In the genomic region with DNA sequence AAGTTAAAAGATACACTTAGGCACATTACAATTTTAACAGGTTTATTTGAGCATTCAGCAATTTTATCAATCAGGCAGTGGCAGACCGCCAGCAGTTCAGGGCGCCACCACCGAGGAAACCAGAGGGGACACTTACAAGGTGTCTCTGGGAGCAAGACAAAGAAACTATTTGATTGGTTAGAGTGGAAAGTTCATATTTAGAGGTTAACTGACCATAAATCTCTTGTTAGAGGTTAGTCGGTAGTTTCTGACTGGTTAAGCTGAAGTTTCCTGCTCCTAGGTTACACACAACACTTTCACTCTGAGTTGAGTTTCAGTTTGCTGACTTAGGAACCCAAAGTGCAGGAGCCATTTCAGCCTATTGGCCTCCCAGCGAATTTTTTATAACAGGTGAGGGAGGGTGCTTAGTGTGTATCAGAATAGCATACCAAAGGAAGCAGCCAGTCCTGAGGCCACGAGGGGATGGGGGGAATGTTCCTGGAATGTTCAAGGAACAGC, we compare ENCODE assay signal across 9 cellular contexts. TPM values are rescaled to one million over a fixed set of nuclear protein-coding genes. Genes with fewer than 3 reads are reported as not detected.
DNase-seq lines count a peak whose midpoint lies in the region; ATAC-seq and TF ChIP-seq lines count a peak whose summit lies in the region.
"Had no signal": no experiment of that assay in that cellular context is flagged by ENCODE, and none has a peak within 500 bp of the region (broad histone marks: within the 10 kb centered on the region; RNA-seq: fewer than 3 reads in every experiment).

No MANE protein-coding gene starts in this region.

- peaks cover 8 to 16% of the 10 kb centered on the region in 2 donors for H3K36me3 Mint-ChIP-seq in activated T-cell treated with anti-CD3 and anti-CD28 coated beads, Interleukin-2, amount 50 U/mL, for 72 hours (ENCODE audit: insufficient read depth in 2 of 2)

- no peak for TF ChIP-seq CTCF in sigmoid colon (IDR thresholded peaks at IDR 0.05)

- no peaks in the 10 kb centered on the region for H3K4me1 ChIP-seq in sigmoid colon

- intact Hi-C loops in sigmoid colon (cut with DNase I): no loop called here

- no peak for TF ChIP-seq EP300 in sigmoid colon (IDR thresholded peaks at IDR 0.05)

- no peaks in the 10 kb centered on the region for H3K27me3 Mint-ChIP-seq in activated T-cell treated with anti-CD3 and anti-CD28 coated beads, Interleukin-2, amount 50 U/mL, for 72 hours (ENCODE audit: low read depth)

- H3K27me3 ChIP-seq in sigmoid colon: no peaks in the 10 kb centered on the region

- no peaks in the 10 kb centered on the region for H3K9me3 ChIP-seq in sigmoid colon

- no peak overlapping the region for H3K27ac ChIP-seq in sigmoid colon

- peaks cover 0 to 2% of the 10 kb centered on the region in 2 donors for H3K9me3 Mint-ChIP-seq in activated T-cell treated with anti-CD3 and anti-CD28 coated beads, Interleukin-2, amount 50 U/mL, for 72 hours

- peak overlapping the region; percentile 86 for H3K27ac Mint-ChIP-seq in activated T-cell treated with anti-CD3 and anti-CD28 coated beads, Interleukin-2, amount 50 U/mL, for 72 hours

- no peaks in the 10 kb centered on the region for H3K36me3 ChIP-seq in sigmoid colon

- no peak for TF ChIP-seq POLR2A in sigmoid colon (IDR thresholded peaks at IDR 0.05)

- H3K4me1 Mint-ChIP-seq in activated T-cell treated with anti-CD3 and anti-CD28 coated beads, Interleukin-2, amount 50 U/mL, for 72 hours (ENCODE audit: low read depth): peaks cover 69% of the 10 kb centered on the region

- DNase-seq in activated CD8-positive, alpha-beta memory T cell treated with anti-CD3 and anti-CD28 coated beads, Interleukin-2, amount 50 U/mL, for 48 hours: peak; percentile 75
- DNase-seq in activated CD8-positive, alpha-beta memory T cell treated with anti-CD3 and anti-CD28 coated beads, Interleukin-2, amount 50 U/mL, for 4 hours: no peak
- DNase-seq in activated T-cell treated with anti-CD3 and anti-CD28 coated beads, Interleukin-2, amount 50 U/mL, for 72 hours: peak; percentile 68
- DNase-seq in stimulated activated naive CD4-positive, alpha-beta T cell (lab: John Stamatoyannopoulos, UW): peak in 4 of 6 experiments; percentile 13 to 32 (median 24)
- DNase-seq in sigmoid colon (no peak), DMS53 treated with DMSO at 0.1 percent for 48 hours (lab: John Stamatoyannopoulos, UW; ENCODE audit: unreplicated experiment) (no peak), activated gamma-delta T cell treated with Interleukin-2 at 50 U/mL for 16 hours (no peak)

- peak; percentile 69 for ATAC-seq in HG02981 (IDR thresholded peaks at IDR 0.05; ENCODE audit: unreplicated experiment)
- peak; percentile 88 to 91 for ATAC-seq in activated T-cell treated with anti-CD3 and anti-CD28 coated beads, Interleukin-2, amount 50 U/mL, for 72 hours (replicated peaks in 1 of 2)

- WGBS in sigmoid colon, 2 donors: 12 to 40% methylated on average over 6 of the region's 6 CpGs

- H3K4me3 ChIP-seq in sigmoid colon: no peak overlapping the region

- H3K4me3 Mint-ChIP-seq in activated T-cell treated with anti-CD3 and anti-CD28 coated beads, Interleukin-2, amount 50 U/mL, for 72 hours: peak overlapping the region; percentile 82 to 95

RNA-seq across cellular contexts. Expression of a gene that starts 10.8 kb away (rescaled TPM):
- total RNA-seq in activated T-cell treated with anti-CD3 and anti-CD28 coated beads, Interleukin-2, amount 50 U/mL, for 72 hours: 10 to 100 TPM; 26.7 to 34.4 TPM
- total RNA-seq in sigmoid colon: under 1 TPM in 3 of 4 donors, not detected in 1; 0.16 to 0.95 (median 0.36) TPM
- 10 to 100 TPM in 1 of 3 donors, under 1 TPM in 1, not detected in 1; 0.60 to 12.0 TPM for polyA plus RNA-seq in sigmoid colon
- polyA plus RNA-seq: AG04450 had no signal

RNA-seq across cellular contexts. Expression of a gene that starts 31.2 kb away (rescaled TPM):
- total RNA-seq in activated T-cell treated with anti-CD3 and anti-CD28 coated beads, Interleukin-2, amount 50 U/mL, for 72 hours: 100 to 1,000 TPM; 103 to 121 TPM
- total RNA-seq in sigmoid colon: under 1 TPM in 2 of 4 donors, not detected in 2; 0.14 to 0.36 TPM
- polyA plus RNA-seq in sigmoid colon: 10 to 100 TPM in 1 of 3 donors, 1 to 10 TPM in 1, under 1 TPM in 1; 0.92 to 32.6 (median 3.6) TPM

RNA-seq across cellular contexts. Expression of a gene that starts 31.8 kb away (rescaled TPM):
- 10 to 100 TPM in 1 of 2 donors, 1 to 10 TPM in 1; 9.7 to 14.2 TPM for total RNA-seq in activated T-cell treated with anti-CD3 and anti-CD28 coated beads, Interleukin-2, amount 50 U/mL, for 72 hours
- total RNA-seq in sigmoid colon: 1 to 10 TPM in 1 of 4 donors, under 1 TPM in 3; 0.41 to 1.7 (median 0.60) TPM
- polyA plus RNA-seq in sigmoid colon: 1 to 10 TPM in 1 of 3 donors, not detected in 2; 5.3 TPM

RNA-seq across cellular contexts. Expression of a gene that starts 40.5 kb away (rescaled TPM):
- 10 to 100 TPM in 1 of 2 donors, 1 to 10 TPM in 1; 6.9 to 11.7 TPM for total RNA-seq in activated T-cell treated with anti-CD3 and anti-CD28 coated beads, Interleukin-2, amount 50 U/mL, for 72 hours
- total RNA-seq in sigmoid colon: 1 to 10 TPM; 1.2 to 6.4 (median 3.1) TPM
- 1 to 10 TPM; 1.2 to 6.2 (median 3.9) TPM for polyA plus RNA-seq in sigmoid colon

RNA-seq across cellular contexts. Expression of a gene that starts 50.4 kb away (rescaled TPM):
- 10 to 100 TPM; 22.1 to 28.8 TPM for total RNA-seq in activated T-cell treated with anti-CD3 and anti-CD28 coated beads, Interleukin-2, amount 50 U/mL, for 72 hours
- total RNA-seq in sigmoid colon: 10 to 100 TPM in 1 of 4 donors, 1 to 10 TPM in 3; 3.9 to 11.6 (median 6.3) TPM
- 10 to 100 TPM; 14.4 to 39.3 (median 15.3) TPM for polyA plus RNA-seq in sigmoid colon

Comparison
In these comparisons a context has a peak if more than half of its experiments do, and no peak if none do; other contexts are left out.
1. DNase-seq: peak in activated CD8-positive, alpha-beta memory T cell treated with anti-CD3 and anti-CD28 coated beads, Interleukin-2, amount 50 U/mL, for 48 hours (single experiment), activated T-cell treated with anti-CD3 and anti-CD28 coated beads, Interleukin-2, amount 50 U/mL, for 72 hours (2 of 2) and stimulated activated naive CD4-positive, alpha-beta T cell (4 of 6); none in activated CD8-positive, alpha-beta memory T cell treated with anti-CD3 and anti-CD28 coated beads, Interleukin-2, amount 50 U/mL, for 4 hours (single experiment), sigmoid colon (single experiment), DMS53 treated with DMSO at 0.1 percent for 48 hours (single experiment) and activated gamma-delta T cell treated with Interleukin-2 at 50 U/mL for 16 hours (single experiment).
2. RNA of a gene that starts 10.8 kb away (total RNA-seq): 26.7 to 34.4 TPM in activated T-cell treated with anti-CD3 and anti-CD28 coated beads, Interleukin-2, amount 50 U/mL, for 72 hours; 0.16 to 0.95 TPM in sigmoid colon; every median in the first group is over 10 times any median in the second.
3. RNA of a gene that starts 31.2 kb away (total RNA-seq): 103 to 121 TPM in activated T-cell treated with anti-CD3 and anti-CD28 coated beads, Interleukin-2, amount 50 U/mL, for 72 hours; 0.14 to 0.36 TPM in sigmoid colon; every median in the first group is over 10 times any median in the second.
4. RNA of a gene that starts 31.8 kb away (total RNA-seq): 9.7 to 14.2 TPM in activated T-cell treated with anti-CD3 and anti-CD28 coated beads, Interleukin-2, amount 50 U/mL, for 72 hours; 0.41 to 1.7 TPM in sigmoid colon; every median in the first group is over 4 times any median in the second.